ENCODE assay signal across 30 cellular contexts in genomic region chr3:171799501-171799900, GRCh38. TPM values are rescaled to one million over a fixed set of nuclear protein-coding genes. Genes with fewer than 3 reads are reported as not detected.
DNase-seq lines count a peak whose midpoint lies in the region; FAIRE-seq and TF ChIP-seq lines count a peak whose summit lies in the region.
"Had no signal": no experiment of that assay in that cellular context is flagged by ENCODE, and none has a peak within 500 bp of the region (broad histone marks: within the 10 kb centered on the region; RNA-seq: fewer than 3 reads in every experiment).

No MANE protein-coding gene starts in this region.

- no peak for TF ChIP-seq CTCF in MCF 10A (IDR thresholded peaks at IDR 0.05; ENCODE audit: unreplicated experiment)
- no peak for TF ChIP-seq CTCF in breast epithelium (IDR thresholded peaks at IDR 0.05)
- TF ChIP-seq CTCF in brain microvascular endothelial cell (IDR thresholded peaks at IDR 0.05; ENCODE audit: low read depth, low read length, missing control alignments), result no peak
- no peak for TF ChIP-seq CTCF in keratinocyte (optimal IDR thresholded peaks at IDR 0.05 in 1 of 3, IDR thresholded peaks at IDR 0.05 in 1 of 3, conservative IDR thresholded peaks at IDR 0.05 in 1 of 3; ENCODE audit: extremely low read depth in 1 of 3, insufficient read depth in 2 of 3, low read length in 3 of 3)

- H3K79me2 ChIP-seq in keratinocyte (ENCODE audit: control insufficient read depth, insufficient read depth, low read length), result peaks cover 4% of the 10 kb centered on the region

- intact Hi-C loops in MCF 10A (cut with micrococcal nuclease) (no loop called here), breast epithelium (cut with DNase I; ENCODE audit: low total_unique reads) (no loop called here)
- intact Hi-C loops in activated T-helper 1 cell treated with anti-CD3 and anti-CD28 coated beads, Interleukin-12 subunit alpha, Interleukin-12 subunit beta, Interleukin-2, Interleukin-4 antibody, amounts not matched to agents 30 ng/mL and 10 ng/mL and 1 ng/mL, durations not matched to agents 14 hours and 24 hours and 36 hours (cut with micrococcal nuclease), result no loop called here

- H3K27ac ChIP-seq in breast epithelium (no peak overlapping the region), brain microvascular endothelial cell (peak overlapping the region; percentile 39), keratinocyte (ENCODE audit: control insufficient read depth, insufficient read depth, low read length) (peak overlapping the region; percentile 17)
- H3K27ac ChIP-seq: BLaER1, KMS-11, SJCRH30 had no signal

- no peak overlapping the region for H3K4me2 ChIP-seq in keratinocyte (ENCODE audit: control insufficient read depth, extremely low read depth, insufficient read depth, low read depth, low read length)
- H3K4me2 ChIP-seq: BLaER1, GM23338, KMS-11 had no signal

- H3K4me3 ChIP-seq in breast epithelium (no peak overlapping the region), brain microvascular endothelial cell (ENCODE audit: low read depth, low read length) (no peak overlapping the region), keratinocyte (ENCODE audit: control insufficient read depth in 2 of 3, extremely low read depth in 1 of 3, insufficient read depth in 2 of 3, low read depth in 1 of 3, low read length in 3 of 3) (no peak overlapping the region)
- H3K4me3 ChIP-seq: BLaER1, GM23338, SJCRH30 had no signal

- TF ChIP-seq POLR2A in breast epithelium (IDR thresholded peaks at IDR 0.05), result no peak

- no peaks in the 10 kb centered on the region for H3K9me3 Mint-ChIP-seq in MCF 10A (ENCODE audit: unreplicated experiment)
- no peaks in the 10 kb centered on the region for H3K9me3 Mint-ChIP-seq in activated T-helper 1 cell treated with anti-CD3 and anti-CD28 coated beads, Interleukin-12 subunit alpha, Interleukin-12 subunit beta, Interleukin-2, Interleukin-4 antibody, amounts not matched to agents 30 ng/mL and 10 ng/mL and 1 ng/mL, durations not matched to agents 14 hours and 24 hours and 36 hours
- H3K9me3 Mint-ChIP-seq: CD4-positive, CD25-positive, alpha-beta regulatory T cell; GM23338; H9; HFFc6 had no signal

- DNase-seq in MCF 10A (ENCODE audit: unreplicated experiment) (no peak), breast epithelium (ENCODE audit: low spot score in 2 of 2) (no peak), brain microvascular endothelial cell (no peak), keratinocyte (ENCODE audit: low read depth, low spot score) (no peak), NCI-H446 (lab: John Stamatoyannopoulos, UW) (no peak), OCI-M2 (lab: John Stamatoyannopoulos, UW; ENCODE audit: unreplicated experiment) (no peak)
- DNase-seq in activated T-helper 1 cell treated with anti-CD3 and anti-CD28 coated beads, Interleukin-12 subunit alpha, Interleukin-12 subunit beta, Interleukin-2, Interleukin-4 antibody, amounts not matched to agents 30 ng/mL and 10 ng/mL and 1 ng/mL, durations not matched to agents 14 hours and 24 hours and 36 hours (ENCODE audit: low spot score), result no peak
- DNase-seq: 8988T; CD4-positive, CD25-positive, alpha-beta regulatory T cell; DMS153; DND-41; H9; HFFc6; NCI-H1092; NCI-H1417 treated with DMSO at 0.1 percent for 48 hours; NCI-H1694 treated with DMSO at 0.1 percent for 48 hours; NCI-H2081; NCI-H2171 treated with DMSO at 0.1 percent for 48 hours; NCI-H345; NCI-H524; NCI-H748 treated with DMSO at 0.1 percent for 48 hours; PC-3; SJCRH30 had no signal

- no peak overlapping the region for H2AFZ ChIP-seq in keratinocyte (ENCODE audit: control insufficient read depth, low read length)
- H2AFZ ChIP-seq: GM23338 had no signal

- H3K27ac Mint-ChIP-seq in MCF 10A (ENCODE audit: low read depth, unreplicated experiment), result peak overlapping the region; percentile 16
- no peak overlapping the region for H3K27ac Mint-ChIP-seq in activated T-helper 1 cell treated with anti-CD3 and anti-CD28 coated beads, Interleukin-12 subunit alpha, Interleukin-12 subunit beta, Interleukin-2, Interleukin-4 antibody, amounts not matched to agents 30 ng/mL and 10 ng/mL and 1 ng/mL, durations not matched to agents 14 hours and 24 hours and 36 hours
- H3K27ac Mint-ChIP-seq: CD4-positive, CD25-positive, alpha-beta regulatory T cell; GM23338; H9; HFFc6; IgD-negative memory B cell had no signal

- POLR2A ChIA-PET in MCF 10A (lab: Yijun Ruan, JAX), result no interaction called here

- H3K4me1 ChIP-seq in breast epithelium (no peaks in the 10 kb centered on the region), keratinocyte (ENCODE audit: control insufficient read depth, extremely low read depth, insufficient read depth, low read length) (peaks cover 34% of the 10 kb centered on the region)
- H3K4me1 ChIP-seq: SJCRH30 had no signal

- dilution Hi-C loops in keratinocyte (cut with MboI; ENCODE audit: extremely low pct_ligation_motif_present, low sequenced_read_pairs), result no loop called here

- FAIRE-seq in keratinocyte (lab: Jason Lieb, UNC), result no peak
- FAIRE-seq: G401.6 had no signal

- in situ Hi-C loops in brain microvascular endothelial cell (cut with HindIII; ENCODE audit: low pct_ligation_motif_present, low sequenced_read_pairs), result no loop called here

- H3K4me3 Mint-ChIP-seq in MCF 10A (ENCODE audit: unreplicated experiment), result no peak overlapping the region
- H3K4me3 Mint-ChIP-seq in activated T-helper 1 cell treated with anti-CD3 and anti-CD28 coated beads, Interleukin-12 subunit alpha, Interleukin-12 subunit beta, Interleukin-2, Interleukin-4 antibody, amounts not matched to agents 30 ng/mL and 10 ng/mL and 1 ng/mL, durations not matched to agents 14 hours and 24 hours and 36 hours, result no peak overlapping the region
- H3K4me3 Mint-ChIP-seq: CD4-positive, CD25-positive, alpha-beta regulatory T cell; GM23338; H9; HFFc6; IgD-negative memory B cell had no signal

- no peaks in the 10 kb centered on the region for H3K9me3 ChIP-seq in breast epithelium
- no peaks in the 10 kb centered on the region for H3K9me3 ChIP-seq in keratinocyte (ENCODE audit: control insufficient read depth, low read depth, low read length)
- H3K9me3 ChIP-seq: BLaER1, SJCRH30 had no signal

- no peaks in the 10 kb centered on the region for H4K20me1 ChIP-seq in keratinocyte (ENCODE audit: control insufficient read depth, extremely low read depth, insufficient read depth, low read length)
- H4K20me1 ChIP-seq: BLaER1 had no signal

- H3K36me3 ChIP-seq in breast epithelium (no peaks in the 10 kb centered on the region), brain microvascular endothelial cell (replicated peaks) (no peaks in the 10 kb centered on the region), keratinocyte (ENCODE audit: control insufficient read depth in 2 of 2, extremely low read depth in 1 of 2, insufficient read depth in 2 of 2, low read length in 2 of 2) (no peaks in the 10 kb centered on the region)
- H3K36me3 ChIP-seq: BLaER1, SJCRH30 had no signal

- no peaks in the 10 kb centered on the region for H3K9me1 ChIP-seq in keratinocyte (ENCODE audit: control insufficient read depth, extremely low read depth, insufficient read depth, low read length)

- H3K36me3 Mint-ChIP-seq in MCF 10A (ENCODE audit: insufficient read depth, unreplicated experiment), result peaks cover 7% of the 10 kb centered on the region
- no peaks in the 10 kb centered on the region for H3K36me3 Mint-ChIP-seq in activated T-helper 1 cell treated with anti-CD3 and anti-CD28 coated beads, Interleukin-12 subunit alpha, Interleukin-12 subunit beta, Interleukin-2, Interleukin-4 antibody, amounts not matched to agents 30 ng/mL and 10 ng/mL and 1 ng/mL, durations not matched to agents 14 hours and 24 hours and 36 hours (ENCODE audit: low read depth)
- H3K36me3 Mint-ChIP-seq: CD4-positive, CD25-positive, alpha-beta regulatory T cell; IgD-negative memory B cell had no signal

- no peak overlapping the region for H3K9ac ChIP-seq in keratinocyte (ENCODE audit: control insufficient read depth, extremely low read depth, insufficient read depth, low read length)
- H3K9ac ChIP-seq: BLaER1, KMS-11 had no signal

- H3K27me3 ChIP-seq in breast epithelium (no peaks in the 10 kb centered on the region), brain microvascular endothelial cell (replicated peaks) (no peaks in the 10 kb centered on the region), keratinocyte (ENCODE audit: control insufficient read depth, extremely low read depth, insufficient read depth, low read length) (no peaks in the 10 kb centered on the region)
- H3K27me3 ChIP-seq: BLaER1, SJCRH30 had no signal

- CTCF ChIA-PET in MCF 10A (lab: Yijun Ruan, JAX), result no interaction called here

- BruUV-seq in MCF 10A (replicated peaks; lab: Mats Ljungman, UMichigan), result no TSS peak

- H3K27me3 Mint-ChIP-seq in MCF 10A (ENCODE audit: insufficient read depth, unreplicated experiment), result no peaks in the 10 kb centered on the region
- H3K27me3 Mint-ChIP-seq in activated T-helper 1 cell treated with anti-CD3 and anti-CD28 coated beads, Interleukin-12 subunit alpha, Interleukin-12 subunit beta, Interleukin-2, Interleukin-4 antibody, amounts not matched to agents 30 ng/mL and 10 ng/mL and 1 ng/mL, durations not matched to agents 14 hours and 24 hours and 36 hours (ENCODE audit: insufficient read depth), result peaks cover 9% of the 10 kb centered on the region
- H3K27me3 Mint-ChIP-seq: CD4-positive, CD25-positive, alpha-beta regulatory T cell had no signal

- peaks cover 30% of the 10 kb centered on the region for H3K4me1 Mint-ChIP-seq in MCF 10A (ENCODE audit: insufficient read depth, unreplicated experiment)
- no peaks in the 10 kb centered on the region for H3K4me1 Mint-ChIP-seq in activated T-helper 1 cell treated with anti-CD3 and anti-CD28 coated beads, Interleukin-12 subunit alpha, Interleukin-12 subunit beta, Interleukin-2, Interleukin-4 antibody, amounts not matched to agents 30 ng/mL and 10 ng/mL and 1 ng/mL, durations not matched to agents 14 hours and 24 hours and 36 hours (ENCODE audit: low read depth)
- H3K4me1 Mint-ChIP-seq: IgD-negative memory B cell had no signal

RNA-seq across cellular contexts. Expression of gene PLD1, which starts 10.8 kb away (rescaled TPM):
- total RNA-seq in MCF 10A (2022) (8.0 and 14.8 TPM in 2 replicates), breast epithelium (10 to 100 TPM; 21.1 to 36.9 (median 24.9) TPM)
- 8.1 to 18.1 TPM (median 14.7 TPM) in 3 replicates for polyA plus RNA-seq in keratinocyte
- polyA plus RNA-seq in keratinocyte (2011; ENCODE audit: low read depth), result 8.5 TPM
- 5.1 and 9.8 TPM in 2 replicates for polyA plus RNA-seq in keratinocyte (2011; cell fraction: cytosol; rRNA removed)
- polyA plus RNA-seq in keratinocyte (2011; cell fraction: nucleus; rRNA removed), result 27.1 and 28.4 TPM in 2 replicates
- polyA plus RNA-seq in keratinocyte (2012; ENCODE audit: low replicate concordance), result 6.1 and 9.3 TPM in 2 replicates
- 3.9 to 67.5 TPM (median 38.3 TPM) in 3 replicates for polyA minus RNA-seq in keratinocyte
- polyA minus RNA-seq in keratinocyte (2011; cell fraction: cytosol; rRNA and poly(A)+ RNA removed), result 5.9 TPM
- 51.8 and 109 TPM in 2 replicates for polyA minus RNA-seq in keratinocyte (2011; cell fraction: nucleus; rRNA and poly(A)+ RNA removed)
- total RNA-seq in activated T-helper 1 cell treated with anti-CD3 and anti-CD28 coated beads, Interleukin-12 subunit alpha, Interleukin-12 subunit beta, Interleukin-2, Interleukin-4 antibody, amounts not matched to agents 30 ng/mL and 10 ng/mL and 1 ng/mL, durations not matched to agents 14 hours and 24 hours and 36 hours, result 0.15 and 0.29 TPM in 2 replicates
- polyA plus RNA-seq: IgD-negative memory B cell had no signal

RNA-seq across cellular contexts. Expression of gene TMEM212, which starts 43.6 kb away (rescaled TPM):
- total RNA-seq in MCF 10A (2022), result not detected in 2 replicates
- total RNA-seq in breast epithelium, result 1 to 10 TPM in 1 of 3 donors, not detected in 2; 1.3 TPM
- polyA plus RNA-seq in keratinocyte, result 0.12 TPM in 1 of 3 replicates, not detected in the others
- not detected for polyA plus RNA-seq in keratinocyte (2011; ENCODE audit: low read depth)
- not detected in 2 replicates for polyA plus RNA-seq in keratinocyte (2011; cell fraction: cytosol; rRNA removed)
- not detected in 2 replicates for polyA plus RNA-seq in keratinocyte (2011; cell fraction: nucleus; rRNA removed)
- polyA plus RNA-seq in keratinocyte (2012; ENCODE audit: low replicate concordance), result not detected in 2 replicates
- polyA minus RNA-seq in keratinocyte, result not detected in 3 replicates
- not detected for polyA minus RNA-seq in keratinocyte (2011; cell fraction: cytosol; rRNA and poly(A)+ RNA removed)
- not detected in 2 replicates for polyA minus RNA-seq in keratinocyte (2011; cell fraction: nucleus; rRNA and poly(A)+ RNA removed)
- not detected in 2 replicates for total RNA-seq in activated T-helper 1 cell treated with anti-CD3 and anti-CD28 coated beads, Interleukin-12 subunit alpha, Interleukin-12 subunit beta, Interleukin-2, Interleukin-4 antibody, amounts not matched to agents 30 ng/mL and 10 ng/mL and 1 ng/mL, durations not matched to agents 14 hours and 24 hours and 36 hours
- total RNA-seq: CD4-positive, CD25-positive, alpha-beta regulatory T cell; GM23338; H9; HFFc6; PC-3; Right ventricle myocardium inferior; RPMI7951; SJCRH30 had no signal
- polyA plus RNA-seq: CD4-positive, CD25-positive, alpha-beta regulatory T cell; GM23338; IgD-negative memory B cell had no signal

Comparison
In these comparisons a context has a peak if more than half of its experiments do, and no peak if none do; other contexts are left out.
1. H3K27ac ChIP-seq: peak in brain microvascular endothelial cell (single experiment) and keratinocyte (single experiment); none in breast epithelium (0 of 2).